ENCODE assay signal across 15 cellular contexts in the genomic region with DNA sequence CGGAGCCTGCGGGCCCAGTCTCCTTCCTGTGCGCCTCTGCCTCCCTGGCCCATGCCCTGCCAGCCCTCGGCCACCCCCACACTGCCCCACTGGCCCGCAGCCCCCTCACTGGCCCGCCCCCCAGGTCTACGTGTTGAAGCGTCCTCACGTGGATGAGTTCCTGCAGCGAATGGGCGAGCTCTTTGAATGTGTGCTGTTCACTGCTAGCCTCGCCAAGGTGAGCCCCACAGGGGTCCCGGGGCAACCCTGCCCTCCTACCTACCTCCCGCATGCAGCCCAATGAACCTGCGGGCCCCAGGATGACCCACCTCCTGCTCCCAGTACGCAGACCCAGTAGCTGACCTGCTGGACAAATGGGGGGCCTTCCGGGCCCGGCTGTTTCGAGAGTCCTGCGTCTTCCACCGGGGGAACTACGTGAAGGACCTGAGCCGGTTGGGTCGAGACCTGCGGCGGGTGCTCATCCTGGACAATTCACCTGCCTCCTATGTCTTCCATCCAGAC. TPM values are rescaled to one million over a fixed set of nuclear protein-coding genes. Genes with fewer than 3 reads are reported as not detected.
DNase-seq lines count a peak whose midpoint lies in the region; ATAC-seq, FAIRE-seq and TF ChIP-seq lines count a peak whose summit lies in the region.
"Had no signal": no experiment of that assay in that cellular context is flagged by ENCODE, and none has a peak within 500 bp of the region (broad histone marks: within the 10 kb centered on the region; RNA-seq: fewer than 3 reads in every experiment).

No MANE protein-coding gene starts in this region.

- H4K20me1 ChIP-seq in HepG2 (ENCODE audit: insufficient read depth, low read length), result no peaks in the 10 kb centered on the region; the same call in 1 of the 2 replicates

- peaks cover 39% of the 10 kb centered on the region for H3K36me3 Mint-ChIP-seq in activated naive CD4-positive, alpha-beta T cell treated with anti-CD3 and anti-CD28 coated beads, Interleukin-2, amount 10 ng/mL, durations not matched to agents 7 days and 5 days
- H3K36me3 Mint-ChIP-seq in activated naive CD4-positive, alpha-beta T cell treated with anti-CD3 and anti-CD28 coated beads for 36 hours (ENCODE audit: low read depth), result peaks cover 1% of the 10 kb centered on the region
- H3K36me3 Mint-ChIP-seq in T-cell, result peaks cover 13% of the 10 kb centered on the region

- FAIRE-seq in HepG2 (lab: Jason Lieb, UNC), result no peak
- FAIRE-seq: G401.6 had no signal

- TF ChIP-seq RAD21 in HepG2 (CRISPR knock-in tag; IDR thresholded peaks at IDR 0.05), result no peak

- H3K9me3 ChIP-seq in HepG2 (ENCODE audit: low read length) (no peaks in the 10 kb centered on the region), tibial artery (no peaks in the 10 kb centered on the region), colonic mucosa (no peaks in the 10 kb centered on the region)

- H3K4me1 Mint-ChIP-seq in activated naive CD4-positive, alpha-beta T cell treated with anti-CD3 and anti-CD28 coated beads, Interleukin-2, amount 10 ng/mL, durations not matched to agents 7 days and 5 days, result peaks cover 63% of the 10 kb centered on the region
- H3K4me1 Mint-ChIP-seq in activated naive CD4-positive, alpha-beta T cell treated with anti-CD3 and anti-CD28 coated beads for 36 hours (ENCODE audit: low read depth), result peaks cover 39% of the 10 kb centered on the region
- peaks cover 50 to 60% (median 55%) of the 10 kb centered on the region in 3 donors for H3K4me1 Mint-ChIP-seq in T-cell

- DNase-seq in activated naive CD4-positive, alpha-beta T cell treated with anti-CD3 and anti-CD28 coated beads, Interleukin-2, amount 10 ng/mL, durations not matched to agents 7 days and 5 days, result no peak
- no peak for DNase-seq in activated naive CD4-positive, alpha-beta T cell treated with anti-CD3 and anti-CD28 coated beads for 36 hours
- DNase-seq in T-cell (peak in 1 of 34 experiments; percentile 11), HepG2 (ENCODE audit: low spot score) (no peak), tibial artery (no peak), GF-D8 (lab: John Stamatoyannopoulos, UW) (no peak), SKM-1 treated with dmso at 0.1 percent for 144 hours (lab: John Stamatoyannopoulos, UW; ENCODE audit: unreplicated experiment) (no peak), colonic mucosa (no peak)
- DNase-seq: foreskin melanocyte, NCI-H2081 treated with DMSO at 0.1 percent for 48 hours, NCI-H526 treated with DMSO at 0.1 percent for 48 hours had no signal

- H3K4me3 ChIP-seq in HepG2 (replicated peaks in 1 of 3; ENCODE audit: insufficient read depth in 1 of 3, low read depth in 2 of 3, low read length in 3 of 3) (peak overlapping the region in 1 of 3 experiments; percentile 97; a peak in 1 of 6 replicates), tibial artery (no peak overlapping the region), colonic mucosa (no peak overlapping the region)

- H3K9ac ChIP-seq in HepG2 (ENCODE audit: insufficient read depth, low read depth, low read length) (peak overlapping the region; percentile 81; the same call in 1 of the 2 replicates), colonic mucosa (ENCODE audit: low read depth in 2 of 2, low read length in 2 of 2) (no peak overlapping the region)

- no peak overlapping the region for H3K27ac Mint-ChIP-seq in activated naive CD4-positive, alpha-beta T cell treated with anti-CD3 and anti-CD28 coated beads, Interleukin-2, amount 10 ng/mL, durations not matched to agents 7 days and 5 days
- no peak overlapping the region for H3K27ac Mint-ChIP-seq in activated naive CD4-positive, alpha-beta T cell treated with anti-CD3 and anti-CD28 coated beads for 36 hours
- peak overlapping the region; percentile 44 to 84 for H3K27ac Mint-ChIP-seq in T-cell

- in situ Hi-C loops in HepG2 (cut with HindIII; ENCODE audit: extremely low pct_ligation_motif_present, low pct_unique_long_range_greater_than_20kb), result no loop called here

- H3K4me1 ChIP-seq in HepG2 (ENCODE audit: insufficient read depth, low read length) (peaks cover 62% of the 10 kb centered on the region), tibial artery (peaks cover 0 to 64% (median 54%) of the 10 kb centered on the region in 4 donors), colonic mucosa (peaks cover 17% of the 10 kb centered on the region)

- H3K9me3 Mint-ChIP-seq in activated naive CD4-positive, alpha-beta T cell treated with anti-CD3 and anti-CD28 coated beads, Interleukin-2, amount 10 ng/mL, durations not matched to agents 7 days and 5 days, result no peaks in the 10 kb centered on the region
- no peaks in the 10 kb centered on the region for H3K9me3 Mint-ChIP-seq in activated naive CD4-positive, alpha-beta T cell treated with anti-CD3 and anti-CD28 coated beads for 36 hours
- H3K9me3 Mint-ChIP-seq in T-cell, result no peaks in the 10 kb centered on the region

- intact Hi-C loops in activated naive CD4-positive, alpha-beta T cell treated with anti-CD3 and anti-CD28 coated beads for 36 hours (cut with micrococcal nuclease), result loop anchor here (10.0 kb wide), 1 partner anchor 772 kb away; a partner anchor contains a TSS
- intact Hi-C loops in HepG2 (cut with micrococcal nuclease; ENCODE audit: unreplicated experiment), result no loop called here
- intact Hi-C loops in tibial artery (cut with DNase I; ENCODE audit: low total_unique reads), result no loop called here
- intact Hi-C loops in colonic mucosa (cut with DNase I), result loop anchor here (10.0 kb wide), 1 partner anchor 242 kb away; no protein-coding TSS in a partner anchor

- WGBS in HepG2 (ENCODE audit: low lambda C conversion rate), result 94% methylated on average over 25 of the region's 26 CpGs

- POLR2A ChIA-PET in T-cell (lab: Charles Lee), result interaction anchor here in 1 of 2 donors (0.9 kb wide), 1 partner anchor 116 kb away, joined by 4 read pairs; no protein-coding TSS in a partner anchor
- POLR2A ChIA-PET in HepG2 (lab: Yijun Ruan, JAX), result no interaction called here

- H3K79me2 ChIP-seq in HepG2 (ENCODE audit: insufficient read depth, low read length), result peaks cover 38% of the 10 kb centered on the region

- ATAC-seq in T-cell (replicated peaks in 1 of 4) (no peak), HepG2 (no peak)
- ATAC-seq: activated CD4-positive, CD25-positive, alpha-beta regulatory T cell treated with anti-CD3 and anti-CD28 coated beads, Interleukin-2, amount 50 U/mL, for 24 hours had no signal

- TF ChIP-seq CTCF in HepG2 (CRISPR knock-in tag; IDR thresholded peaks at IDR 0.05) (no peak), tibial artery (IDR thresholded peaks at IDR 0.05) (no peak), colonic mucosa (IDR thresholded peaks at IDR 0.05) (no peak)

- no TSS peak for BruUV-seq in HepG2 (replicated peaks; lab: Mats Ljungman, UMichigan)

- no peak overlapping the region for H2AFZ ChIP-seq in HepG2 (ENCODE audit: low read length)

- H3K27ac ChIP-seq in HepG2 (ENCODE audit: extremely low read length, insufficient read depth, low read length), result peak overlapping the region; percentile 79
- peak overlapping the region; percentile 100 for H3K27ac ChIP-seq in tibial artery
- no peak overlapping the region for H3K27ac ChIP-seq in colonic mucosa

- no peak for TF ChIP-seq POLR2A in HepG2 (IDR thresholded peaks at IDR 0.05; ENCODE audit: insufficient read depth in 1 of 2, low read depth in 2 of 2, low read length in 2 of 2)

- TF ChIP-seq EP300 in HepG2 (IDR thresholded peaks at IDR 0.05; ENCODE audit: low read depth in 2 of 2, low read length in 2 of 2) (no peak), HepG2 (CRISPR knock-in tag; IDR thresholded peaks at IDR 0.05; ENCODE audit: borderline replicate concordance) (no peak)

- CTCF ChIA-PET in activated naive CD4-positive, alpha-beta T cell treated with anti-CD3 and anti-CD28 coated beads, Interleukin-2, amount 10 ng/mL, durations not matched to agents 7 days and 5 days (lab: Charles Lee), result no interaction called here
- CTCF ChIA-PET in activated naive CD4-positive, alpha-beta T cell treated with anti-CD3 and anti-CD28 coated beads for 36 hours (lab: Charles Lee), result interaction anchor here (0.6 to 1.0 kb wide), 2 partner anchors 101 to 187 kb away, joined by 3 to 5 read pairs; no protein-coding TSS in a partner anchor
- CTCF ChIA-PET in T-cell (lab: Charles Lee), result interaction anchor here in 1 of 2 donors (0.6 kb wide), 1 partner anchor 12 kb away, joined by 3 read pairs; no protein-coding TSS in a partner anchor
- CTCF ChIA-PET in HepG2 (lab: Yijun Ruan, JAX; ENCODE audit: low intra/inter-chr PET ratio, low total read pairs), result no interaction called here

- H3K27me3 ChIP-seq in HepG2 (ENCODE audit: control insufficient read depth in 1 of 2, insufficient read depth in 2 of 2, low read length in 2 of 2) (no peaks in the 10 kb centered on the region; a peak in 1 of 5 replicates), tibial artery (no peaks in the 10 kb centered on the region), colonic mucosa (no peaks in the 10 kb centered on the region)

- peaks cover 10% of the 10 kb centered on the region for H3K27me3 Mint-ChIP-seq in activated naive CD4-positive, alpha-beta T cell treated with anti-CD3 and anti-CD28 coated beads, Interleukin-2, amount 10 ng/mL, durations not matched to agents 7 days and 5 days
- H3K27me3 Mint-ChIP-seq in activated naive CD4-positive, alpha-beta T cell treated with anti-CD3 and anti-CD28 coated beads for 36 hours (ENCODE audit: low read depth), result peaks cover under 1% of the 10 kb centered on the region
- H3K27me3 Mint-ChIP-seq in T-cell, result no peaks in the 10 kb centered on the region

- H3K4me2 ChIP-seq in HepG2 (ENCODE audit: low read depth, low read length), result peak overlapping the region; percentile 98

- peaks cover 24 to 38% of the 10 kb centered on the region in 2 experiments; a peak in 4 of 5 replicates for H3K36me3 ChIP-seq in HepG2 (replicated peaks in 1 of 2; ENCODE audit: control insufficient read depth in 1 of 2, insufficient read depth in 2 of 2, low read length in 2 of 2)
- peaks cover 23 to 52% (median 40%) of the 10 kb centered on the region in 3 donors for H3K36me3 ChIP-seq in tibial artery
- H3K36me3 ChIP-seq in colonic mucosa, result peaks cover 4% of the 10 kb centered on the region

- peak overlapping the region; percentile 49 for H3K4me3 Mint-ChIP-seq in activated naive CD4-positive, alpha-beta T cell treated with anti-CD3 and anti-CD28 coated beads, Interleukin-2, amount 10 ng/mL, durations not matched to agents 7 days and 5 days
- no peak overlapping the region for H3K4me3 Mint-ChIP-seq in activated naive CD4-positive, alpha-beta T cell treated with anti-CD3 and anti-CD28 coated beads for 36 hours
- peak overlapping the region; percentile 29 to 32 (median 31) for H3K4me3 Mint-ChIP-seq in T-cell

RNA-seq across cellular contexts. Expression of a gene that starts 3.3 kb away (rescaled TPM):
- 10 to 100 TPM; 26.1 to 26.2 TPM for total RNA-seq in activated naive CD4-positive, alpha-beta T cell treated with anti-CD3 and anti-CD28 coated beads for 36 hours
- 100 to 1,000 TPM; 105 to 200 (median 195) TPM for total RNA-seq in T-cell
- 78.5 and 91.0 TPM in 2 replicates for total RNA-seq in HepG2 (2016; rRNA removed; fragmentation: Illumina TruSeq; extraction: Trizol)
- 61.6 and 62.5 TPM in 2 replicates for total RNA-seq in HepG2 (2016; cell fraction: cytosol; rRNA removed; fragmentation: Illumina TruSeq; extraction: Trizol; ENCODE audit: low read depth)
- 72.7 and 92.2 TPM in 2 replicates for total RNA-seq in HepG2 (2016; cell fraction: insoluble cytoplasmic fraction; rRNA removed; fragmentation: Illumina TruSeq; extraction: Trizol)
- total RNA-seq in HepG2 (2016; cell fraction: membrane; rRNA removed; fragmentation: Illumina TruSeq; extraction: Trizol), result 98.7 and 108 TPM in 2 replicates
- total RNA-seq in HepG2 (2016; cell fraction: nucleus; rRNA removed; fragmentation: Illumina TruSeq; extraction: Trizol), result 63.4 and 77.8 TPM in 2 replicates
- polyA plus RNA-seq in HepG2 (2011; rRNA removed), result 268 and 270 TPM in 2 replicates
- 216 and 257 TPM in 2 replicates for polyA plus RNA-seq in HepG2 (2011; cell fraction: cytosol; rRNA removed)
- 595 and 749 TPM in 2 replicates for polyA plus RNA-seq in HepG2 (2011; cell fraction: nucleus; rRNA removed)
- polyA plus RNA-seq in HepG2 (2012), result 72.7 and 87.5 TPM in 2 replicates
- 60.8 and 65.7 TPM in 2 replicates for polyA plus RNA-seq in HepG2 (2016; cell fraction: cytosol; fragmentation: Illumina TruSeq; extraction: Trizol; ENCODE audit: low read depth)
- polyA plus RNA-seq in HepG2 (2016; cell fraction: insoluble cytoplasmic fraction; fragmentation: Illumina TruSeq; extraction: Trizol; ENCODE audit: low read depth), result 106 and 117 TPM in 2 replicates
- 114 and 123 TPM in 2 replicates for polyA plus RNA-seq in HepG2 (2016; cell fraction: membrane; fragmentation: Illumina TruSeq; extraction: Trizol; ENCODE audit: low read depth)
- polyA plus RNA-seq in HepG2 (2016; cell fraction: nucleus; fragmentation: Illumina TruSeq; extraction: Trizol; ENCODE audit: insufficient read depth, low read depth), result 131 and 137 TPM in 2 replicates
- polyA minus RNA-seq in HepG2 (2011; rRNA and poly(A)+ RNA removed; ENCODE audit: low replicate concordance), result 139 and 364 TPM in 2 replicates
- 88.3 and 92.0 TPM in 2 replicates for polyA minus RNA-seq in HepG2 (2011; cell fraction: cytosol; rRNA and poly(A)+ RNA removed)
- 159 and 160 TPM in 2 replicates for polyA minus RNA-seq in HepG2 (2011; cell fraction: nucleus; rRNA and poly(A)+ RNA removed)
- 100 to 1,000 TPM; 137 to 150 TPM for total RNA-seq in colonic mucosa

RNA-seq across cellular contexts. Expression of a gene that starts 16.0 kb away (rescaled TPM):
- not detected for total RNA-seq in activated naive CD4-positive, alpha-beta T cell treated with anti-CD3 and anti-CD28 coated beads for 36 hours
- total RNA-seq in T-cell (under 1 TPM; 0.23 to 0.67 (median 0.51) TPM), HepG2 (2016; rRNA removed; fragmentation: Illumina TruSeq; extraction: Trizol) (301 and 337 TPM in 2 replicates), colonic mucosa (100 to 1,000 TPM; 545 to 634 TPM)
- 59.0 and 67.7 TPM in 2 replicates for total RNA-seq in HepG2 (2016; cell fraction: cytosol; rRNA removed; fragmentation: Illumina TruSeq; extraction: Trizol; ENCODE audit: low read depth)
- total RNA-seq in HepG2 (2016; cell fraction: insoluble cytoplasmic fraction; rRNA removed; fragmentation: Illumina TruSeq; extraction: Trizol), result 281 and 313 TPM in 2 replicates
- 183 and 224 TPM in 2 replicates for total RNA-seq in HepG2 (2016; cell fraction: membrane; rRNA removed; fragmentation: Illumina TruSeq; extraction: Trizol)
- total RNA-seq in HepG2 (2016; cell fraction: nucleus; rRNA removed; fragmentation: Illumina TruSeq; extraction: Trizol), result 188 and 190 TPM in 2 replicates
- polyA plus RNA-seq in HepG2 (2011; rRNA removed), result 287 and 352 TPM in 2 replicates
- polyA plus RNA-seq in HepG2 (2011; cell fraction: cytosol; rRNA removed), result 169 and 211 TPM in 2 replicates
- polyA plus RNA-seq in HepG2 (2011; cell fraction: nucleus; rRNA removed), result 756 and 778 TPM in 2 replicates
- polyA plus RNA-seq in HepG2 (2012), result 201 and 249 TPM in 2 replicates
- polyA plus RNA-seq in HepG2 (2016; cell fraction: cytosol; fragmentation: Illumina TruSeq; extraction: Trizol; ENCODE audit: low read depth), result 85.6 and 100 TPM in 2 replicates
- 215 and 265 TPM in 2 replicates for polyA plus RNA-seq in HepG2 (2016; cell fraction: insoluble cytoplasmic fraction; fragmentation: Illumina TruSeq; extraction: Trizol; ENCODE audit: low read depth)
- 117 and 144 TPM in 2 replicates for polyA plus RNA-seq in HepG2 (2016; cell fraction: membrane; fragmentation: Illumina TruSeq; extraction: Trizol; ENCODE audit: low read depth)
- 336 and 399 TPM in 2 replicates for polyA plus RNA-seq in HepG2 (2016; cell fraction: nucleus; fragmentation: Illumina TruSeq; extraction: Trizol; ENCODE audit: insufficient read depth, low read depth)
- 0.19 and 699 TPM in 2 replicates for polyA minus RNA-seq in HepG2 (2011; rRNA and poly(A)+ RNA removed; ENCODE audit: low replicate concordance)
- 138 and 156 TPM in 2 replicates for polyA minus RNA-seq in HepG2 (2011; cell fraction: cytosol; rRNA and poly(A)+ RNA removed)
- polyA minus RNA-seq in HepG2 (2011; cell fraction: nucleus; rRNA and poly(A)+ RNA removed), result 112 and 120 TPM in 2 replicates
- total RNA-seq: lung microvascular endothelial cell, ureter had no signal

RNA-seq across cellular contexts. Expression of a gene that starts 20.9 kb away (rescaled TPM):
- not detected for total RNA-seq in activated naive CD4-positive, alpha-beta T cell treated with anti-CD3 and anti-CD28 coated beads for 36 hours
- 1 to 10 TPM in 1 of 5 donors, under 1 TPM in 4; 0.40 to 1.2 (median 0.79) TPM for total RNA-seq in T-cell
- 0.21 and 0.33 TPM in 2 replicates for total RNA-seq in HepG2 (2016; rRNA removed; fragmentation: Illumina TruSeq; extraction: Trizol)
- total RNA-seq in HepG2 (2016; cell fraction: cytosol; rRNA removed; fragmentation: Illumina TruSeq; extraction: Trizol; ENCODE audit: low read depth), result 0.26 and 0.51 TPM in 2 replicates
- total RNA-seq in HepG2 (2016; cell fraction: insoluble cytoplasmic fraction; rRNA removed; fragmentation: Illumina TruSeq; extraction: Trizol), result 0.18 and 0.22 TPM in 2 replicates
- 0.31 TPM in 2 replicates for total RNA-seq in HepG2 (2016; cell fraction: membrane; rRNA removed; fragmentation: Illumina TruSeq; extraction: Trizol)
- 0.19 and 0.71 TPM in 2 replicates for total RNA-seq in HepG2 (2016; cell fraction: nucleus; rRNA removed; fragmentation: Illumina TruSeq; extraction: Trizol)
- polyA plus RNA-seq in HepG2 (2011; rRNA removed), result 2.3 and 2.5 TPM in 2 replicates
- polyA plus RNA-seq in HepG2 (2011; cell fraction: cytosol; rRNA removed), result 1.1 and 1.2 TPM in 2 replicates
- polyA plus RNA-seq in HepG2 (2011; cell fraction: nucleus; rRNA removed), result 11.6 and 19.0 TPM in 2 replicates
- 1.5 and 3.8 TPM in 2 replicates for polyA plus RNA-seq in HepG2 (2012)
- polyA plus RNA-seq in HepG2 (2016; cell fraction: cytosol; fragmentation: Illumina TruSeq; extraction: Trizol; ENCODE audit: low read depth), result 0.26 and 0.40 TPM in 2 replicates
- polyA plus RNA-seq in HepG2 (2016; cell fraction: insoluble cytoplasmic fraction; fragmentation: Illumina TruSeq; extraction: Trizol; ENCODE audit: low read depth), result 0.09 and 0.23 TPM in 2 replicates
- polyA plus RNA-seq in HepG2 (2016; cell fraction: membrane; fragmentation: Illumina TruSeq; extraction: Trizol; ENCODE audit: low read depth), result 0.26 and 0.42 TPM in 2 replicates
- 0.23 and 0.79 TPM in 2 replicates for polyA plus RNA-seq in HepG2 (2016; cell fraction: nucleus; fragmentation: Illumina TruSeq; extraction: Trizol; ENCODE audit: insufficient read depth, low read depth)
- polyA minus RNA-seq in HepG2 (2011; rRNA and poly(A)+ RNA removed; ENCODE audit: low replicate concordance), result 0.14 and 2.9 TPM in 2 replicates
- 0.35 and 1.5 TPM in 2 replicates for polyA minus RNA-seq in HepG2 (2011; cell fraction: cytosol; rRNA and poly(A)+ RNA removed)
- 3.7 and 5.4 TPM in 2 replicates for polyA minus RNA-seq in HepG2 (2011; cell fraction: nucleus; rRNA and poly(A)+ RNA removed)
- 1 to 10 TPM; 1.1 to 1.8 TPM for total RNA-seq in colonic mucosa

RNA-seq across cellular contexts. Expression of a gene that starts 46.3 kb away (rescaled TPM):
- not detected for total RNA-seq in activated naive CD4-positive, alpha-beta T cell treated with anti-CD3 and anti-CD28 coated beads for 36 hours
- not detected for total RNA-seq in T-cell
- 0.22 TPM in 1 of 2 replicates, not detected in the other for total RNA-seq in HepG2 (2016; rRNA removed; fragmentation: Illumina TruSeq; extraction: Trizol)
- total RNA-seq in HepG2 (2016; cell fraction: cytosol; rRNA removed; fragmentation: Illumina TruSeq; extraction: Trizol; ENCODE audit: low read depth), result 0.35 TPM in 1 of 2 replicates, not detected in the other
- total RNA-seq in HepG2 (2016; cell fraction: insoluble cytoplasmic fraction; rRNA removed; fragmentation: Illumina TruSeq; extraction: Trizol), result 0.15 TPM in 1 of 2 replicates, not detected in the other
- total RNA-seq in HepG2 (2016; cell fraction: membrane; rRNA removed; fragmentation: Illumina TruSeq; extraction: Trizol), result 0.38 and 0.49 TPM in 2 replicates
- total RNA-seq in HepG2 (2016; cell fraction: nucleus; rRNA removed; fragmentation: Illumina TruSeq; extraction: Trizol), result not detected in 2 replicates
- 0.07 and 0.09 TPM in 2 replicates for polyA plus RNA-seq in HepG2 (2011; rRNA removed)
- polyA plus RNA-seq in HepG2 (2011; cell fraction: cytosol; rRNA removed), result 0.09 and 0.15 TPM in 2 replicates
- 0.48 and 0.87 TPM in 2 replicates for polyA plus RNA-seq in HepG2 (2011; cell fraction: nucleus; rRNA removed)
- polyA plus RNA-seq in HepG2 (2012), result 0.15 TPM in 1 of 2 replicates, not detected in the other
- not detected in 2 replicates for polyA plus RNA-seq in HepG2 (2016; cell fraction: cytosol; fragmentation: Illumina TruSeq; extraction: Trizol; ENCODE audit: low read depth)
- polyA plus RNA-seq in HepG2 (2016; cell fraction: insoluble cytoplasmic fraction; fragmentation: Illumina TruSeq; extraction: Trizol; ENCODE audit: low read depth), result not detected in 2 replicates
- not detected in 2 replicates for polyA plus RNA-seq in HepG2 (2016; cell fraction: membrane; fragmentation: Illumina TruSeq; extraction: Trizol; ENCODE audit: low read depth)
- polyA plus RNA-seq in HepG2 (2016; cell fraction: nucleus; fragmentation: Illumina TruSeq; extraction: Trizol; ENCODE audit: insufficient read depth, low read depth), result not detected in 2 replicates
- 0.36 TPM in 1 of 2 replicates, not detected in the other for polyA minus RNA-seq in HepG2 (2011; rRNA and poly(A)+ RNA removed; ENCODE audit: low replicate concordance)
- polyA minus RNA-seq in HepG2 (2011; cell fraction: cytosol; rRNA and poly(A)+ RNA removed), result not detected in 2 replicates
- 1.4 TPM in 1 of 2 replicates, not detected in the other for polyA minus RNA-seq in HepG2 (2011; cell fraction: nucleus; rRNA and poly(A)+ RNA removed)
- not detected for total RNA-seq in colonic mucosa
- total RNA-seq: lung microvascular endothelial cell, ureter had no signal

Comparison
In these comparisons a context has a peak if more than half of its experiments do, and no peak if none do; other contexts are left out.
1. H3K27ac Mint-ChIP-seq: peak in T-cell (2 of 2); none in activated naive CD4-positive, alpha-beta T cell treated with anti-CD3 and anti-CD28 coated beads, Interleukin-2, amount 10 ng/mL, durations not matched to agents 7 days and 5 days (single experiment) and activated naive CD4-positive, alpha-beta T cell treated with anti-CD3 and anti-CD28 coated beads for 36 hours (single experiment).
2. RNA of a gene that starts 16.0 kb away (total RNA-seq): 545 to 634 TPM in colonic mucosa and 59.0 to 337 TPM in HepG2; 0.23 to 0.67 TPM in T-cell and not detected in activated naive CD4-positive, alpha-beta T cell treated with anti-CD3 and anti-CD28 coated beads for 36 hours; every median in the first group is over 10 times any median in the second.
3. intact Hi-C loops: an anchor here in activated naive CD4-positive, alpha-beta T cell treated with anti-CD3 and anti-CD28 coated beads for 36 hours (10.0 kb wide) and colonic mucosa (10.0 kb wide); none called in HepG2 and tibial artery.